In the genomic region with DNA sequence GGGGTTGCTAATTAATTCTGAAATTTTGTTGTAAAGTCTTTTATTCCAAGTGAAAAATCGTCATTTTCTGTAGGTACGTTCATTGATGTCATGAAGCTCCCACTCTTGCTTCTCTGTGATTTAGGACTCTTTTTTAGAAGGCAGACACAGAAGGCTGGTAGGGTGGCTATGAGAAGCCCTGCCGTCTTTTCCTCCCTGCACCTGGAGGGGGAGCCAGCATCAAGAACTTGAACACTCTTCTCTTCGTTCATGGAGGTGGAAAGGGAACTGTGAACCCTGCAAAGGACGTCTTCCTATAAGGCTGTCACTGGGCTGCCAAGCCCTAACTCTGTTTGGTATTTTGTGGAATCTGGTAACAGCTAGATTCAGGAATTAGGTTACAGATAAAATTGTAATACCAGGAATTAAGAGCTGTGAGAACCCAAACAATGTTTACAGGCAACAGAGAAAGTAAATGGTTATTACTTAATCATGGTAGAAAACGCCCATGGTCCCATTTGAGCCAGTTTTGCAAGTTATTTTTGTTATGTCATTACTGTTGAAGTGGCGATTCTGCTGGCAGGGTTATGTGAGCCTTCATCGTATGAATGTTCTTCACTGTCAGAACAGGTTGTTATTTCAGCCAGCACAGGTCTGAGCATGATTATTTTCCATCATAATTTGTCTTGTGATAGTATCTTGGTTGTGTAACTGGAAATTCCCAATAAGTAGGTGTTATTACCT, we compare ENCODE assay signal across 8 cellular contexts.
DNase-seq lines count a peak whose midpoint lies in the region; FAIRE-seq and TF ChIP-seq lines count a peak whose summit lies in the region.

No MANE protein-coding gene starts in this region.

- H2BK120ac ChIP-seq in mesendoderm (ENCODE audit: low read depth, low read length): no peak overlapping the region

- DNase-seq in stimulated activated naive CD4-positive, alpha-beta T cell treated with Interleukin-2 at 50 U/mL for 16 hours (lab: John Stamatoyannopoulos, UW): peak; percentile 4
- DNase-seq in stimulated activated naive CD4-positive, alpha-beta T cell (lab: John Stamatoyannopoulos, UW): no peak
- DNase-seq in GM23248: peak; percentile 68
- peak; percentile 56 for DNase-seq in RKO (ENCODE audit: low spot score)
- peak; percentile 61 to 69 for DNase-seq in cardiac fibroblast (ENCODE audit: low read depth in 2 of 2)
- peak; percentile 79 for DNase-seq in mesendoderm
- no peak for DNase-seq in RCC 7860 (ENCODE audit: low spot score)

- H3K9ac ChIP-seq in GM23248: no peak overlapping the region
- no peak overlapping the region for H3K9ac ChIP-seq in mesendoderm (ENCODE audit: low read length)

- H3K27ac ChIP-seq in GM23248 (no peak overlapping the region), mesendoderm (ENCODE audit: low read depth, low read length) (no peak overlapping the region)

- no peak overlapping the region for H3K18ac ChIP-seq in mesendoderm (ENCODE audit: low read length)

- no peak overlapping the region for H3K4ac ChIP-seq in mesendoderm (ENCODE audit: low read depth, low read length)

- no peak overlapping the region; the same call in 1 of the 2 replicates for H2AFZ ChIP-seq in GM23248

- no peak overlapping the region for H4K8ac ChIP-seq in mesendoderm (ENCODE audit: low read depth, low read length)

- no peaks in the 10 kb centered on the region for H3F3A ChIP-seq in GM23248 (ENCODE audit: insufficient read depth)

- no peaks in the 10 kb centered on the region for H3K36me3 ChIP-seq in GM23248 (ENCODE audit: low read depth)
- no peaks in the 10 kb centered on the region for H3K36me3 ChIP-seq in mesendoderm (ENCODE audit: control insufficient read depth, insufficient read depth, low read length)

- no peak overlapping the region for H2BK5ac ChIP-seq in mesendoderm (ENCODE audit: low read length)

- H3K56ac ChIP-seq in mesendoderm (ENCODE audit: low read length): no peak overlapping the region

- H3K27me3 ChIP-seq in GM23248 (replicated peaks; ENCODE audit: insufficient read depth) (no peaks in the 10 kb centered on the region), mesendoderm (ENCODE audit: insufficient read depth, low read length, poor library complexity) (no peaks in the 10 kb centered on the region)

- no peaks in the 10 kb centered on the region for H3K9me3 ChIP-seq in GM23248 (ENCODE audit: low read depth)

- TF ChIP-seq CTCF in cardiac fibroblast (IDR thresholded peaks at IDR 0.05; ENCODE audit: low read depth, low read length): peak; percentile 80

- no peaks in the 10 kb centered on the region for H3K4me1 ChIP-seq in GM23248 (ENCODE audit: insufficient read depth)
- H3K4me1 ChIP-seq in mesendoderm (ENCODE audit: control insufficient read depth, low read depth, low read length): no peaks in the 10 kb centered on the region

- H4K5ac ChIP-seq in mesendoderm (ENCODE audit: low read length): no peak overlapping the region

- in situ Hi-C loops in GM23248 (cut with MboI): no loop called here

- H2BK15ac ChIP-seq in mesendoderm (replicated peaks; ENCODE audit: low read depth): no peak overlapping the region

- no peaks in the 10 kb centered on the region for H3K79me1 ChIP-seq in mesendoderm (ENCODE audit: low read length)

- H3K23ac ChIP-seq in mesendoderm (ENCODE audit: low read length): no peak overlapping the region

- H2AK5ac ChIP-seq in mesendoderm (ENCODE audit: low read length): no peak overlapping the region

- TF ChIP-seq RAD21 in Ishikawa (IDR thresholded peaks at IDR 0.05; ENCODE audit: low read depth): peak; percentile 67

- H3K79me2 ChIP-seq in GM23248 (ENCODE audit: insufficient read depth): no peaks in the 10 kb centered on the region
- no peaks in the 10 kb centered on the region for H3K79me2 ChIP-seq in mesendoderm (ENCODE audit: control insufficient read depth, insufficient read depth, low read length)

- H3K9me2 ChIP-seq in GM23248 (ENCODE audit: insufficient read depth): no peaks in the 10 kb centered on the region

- no peak overlapping the region for H3K4me3 ChIP-seq in GM23248
- no peak overlapping the region for H3K4me3 ChIP-seq in cardiac fibroblast (replicated peaks in 1 of 2; ENCODE audit: low read depth in 2 of 2, low read length in 2 of 2)
- H3K4me3 ChIP-seq in mesendoderm (ENCODE audit: low read length): no peak overlapping the region

- no peak for TF ChIP-seq EP300 in Ishikawa (IDR thresholded peaks at IDR 0.05; ENCODE audit: borderline replicate concordance)

- WGBS in GM23248 (ENCODE audit: low coverage in 1 of 2, low lambda C conversion rate in 2 of 2, missing lambda C conversion rate in 2 of 2), 2 experiments: 37 to 39% methylated on average over 8 of the region's 8 CpGs
- WGBS in mesendoderm (ENCODE audit: extremely low coverage, insufficient coverage, low lambda C conversion rate): no CpG with 5 or more reads among the region's 8 CpGs

- H3K4me2 ChIP-seq in GM23248 (ENCODE audit: unreplicated experiment) (no peak overlapping the region), mesendoderm (ENCODE audit: low read length) (no peak overlapping the region)

- H4K20me1 ChIP-seq in GM23248 (ENCODE audit: insufficient read depth): no peaks in the 10 kb centered on the region

- FAIRE-seq in RCC 7860 (lab: Jason Lieb, UNC): no peak

TF ChIP-seq in Ishikawa, 13 proteins besides CTCF, POLR2A, EP300 and RAD21:
- TF ChIP-seq EGR1 (IDR thresholded peaks at IDR 0.05): no peak
- TF ChIP-seq TEAD4 (IDR thresholded peaks at IDR 0.05): no peak
- TF ChIP-seq, protein P1, sequence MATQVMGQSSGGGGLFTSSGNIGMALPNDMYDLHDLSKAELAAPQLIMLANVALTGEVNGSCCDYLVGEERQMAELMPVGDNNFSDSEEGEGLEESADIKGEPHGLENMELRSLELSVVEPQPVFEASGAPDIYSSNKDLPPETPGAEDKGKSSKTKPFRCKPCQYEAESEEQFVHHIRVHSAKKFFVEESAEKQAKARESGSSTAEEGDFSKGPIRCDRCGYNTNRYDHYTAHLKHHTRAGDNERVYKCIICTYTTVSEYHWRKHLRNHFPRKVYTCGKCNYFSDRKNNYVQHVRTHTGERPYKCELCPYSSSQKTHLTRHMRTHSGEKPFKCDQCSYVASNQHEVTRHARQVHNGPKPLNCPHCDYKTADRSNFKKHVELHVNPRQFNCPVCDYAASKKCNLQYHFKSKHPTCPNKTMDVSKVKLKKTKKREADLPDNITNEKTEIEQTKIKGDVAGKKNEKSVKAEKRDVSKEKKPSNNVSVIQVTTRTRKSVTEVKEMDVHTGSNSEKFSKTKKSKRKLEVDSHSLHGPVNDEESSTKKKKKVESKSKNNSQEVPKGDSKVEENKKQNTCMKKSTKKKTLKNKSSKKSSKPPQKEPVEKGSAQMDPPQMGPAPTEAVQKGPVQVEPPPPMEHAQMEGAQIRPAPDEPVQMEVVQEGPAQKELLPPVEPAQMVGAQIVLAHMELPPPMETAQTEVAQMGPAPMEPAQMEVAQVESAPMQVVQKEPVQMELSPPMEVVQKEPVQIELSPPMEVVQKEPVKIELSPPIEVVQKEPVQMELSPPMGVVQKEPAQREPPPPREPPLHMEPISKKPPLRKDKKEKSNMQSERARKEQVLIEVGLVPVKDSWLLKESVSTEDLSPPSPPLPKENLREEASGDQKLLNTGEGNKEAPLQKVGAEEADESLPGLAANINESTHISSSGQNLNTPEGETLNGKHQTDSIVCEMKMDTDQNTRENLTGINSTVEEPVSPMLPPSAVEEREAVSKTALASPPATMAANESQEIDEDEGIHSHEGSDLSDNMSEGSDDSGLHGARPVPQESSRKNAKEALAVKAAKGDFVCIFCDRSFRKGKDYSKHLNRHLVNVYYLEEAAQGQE (IDR thresholded peaks at IDR 0.05; ENCODE audit: low read depth): no peak
- no peak for TF ChIP-seq FOXM1 (IDR thresholded peaks at IDR 0.05; ENCODE audit: borderline replicate concordance, low read depth)
- no peak for TF ChIP-seq YY1 (IDR thresholded peaks at IDR 0.05; ENCODE audit: low read depth)
- TF ChIP-seq TAF1 (IDR thresholded peaks at IDR 0.05; ENCODE audit: low read depth): no peak

Comparison
In these comparisons a context has a peak if more than half of its experiments do, and no peak if none do; other contexts are left out.
1. DNase-seq: peak in stimulated activated naive CD4-positive, alpha-beta T cell treated with Interleukin-2 at 50 U/mL for 16 hours (single experiment), GM23248 (single experiment), RKO (single experiment), cardiac fibroblast (2 of 2) and mesendoderm (single experiment); none in stimulated activated naive CD4-positive, alpha-beta T cell (0 of 6) and RCC 7860 (single experiment).